19 cellular contexts compared by ENCODE assay signal in the genomic region with DNA sequence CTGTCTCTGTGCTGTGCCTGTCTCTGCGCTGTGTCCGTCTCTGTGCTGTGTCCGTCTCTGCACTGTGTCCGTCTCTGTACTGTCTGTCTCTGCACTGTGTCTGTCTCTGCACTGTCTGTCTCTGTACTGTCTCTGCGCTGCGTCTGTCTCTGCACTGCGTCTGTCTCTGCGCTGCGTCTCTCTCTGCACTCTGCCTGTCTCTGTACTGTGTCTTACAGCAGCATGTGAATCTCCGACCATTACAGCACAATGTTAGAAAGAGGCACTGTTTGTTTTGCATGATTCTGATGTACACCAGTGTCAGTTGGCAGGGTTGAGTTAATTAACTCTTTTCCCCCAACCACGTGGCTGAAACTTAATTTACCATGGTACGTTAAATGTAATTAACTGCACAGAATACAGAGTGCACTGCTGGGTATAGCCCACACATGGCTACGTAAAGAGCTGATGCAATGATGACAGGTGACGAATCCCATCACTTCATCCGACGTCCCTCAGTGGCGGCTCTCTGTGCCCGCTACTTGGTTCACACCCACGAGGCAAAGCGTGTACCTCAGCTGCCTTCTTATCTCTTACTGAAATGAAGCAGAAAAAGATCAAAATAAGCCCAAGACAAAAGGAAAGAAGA.
"Had no signal": no experiment of that assay in that cellular context is flagged by ENCODE, and none has a peak within 500 bp of the region (broad histone marks: within the 10 kb centered on the region; RNA-seq: fewer than 3 reads in every experiment).

No MANE protein-coding gene starts in this region.

- ATAC-seq: activated CD8-positive, alpha-beta memory T cell treated with anti-CD3 and anti-CD28 coated beads, Interleukin-2, amount 10 ng/mL, durations not matched to agents 7 days and 5 days; left colon; natural killer cell treated with Interleukin-12 subunit alpha and Interleukin-12 subunit beta and Interleukin-15 and Interleukin-18, amount 100 ng/mL, for 72 hours had no signal

- DNase-seq: activated B cell treated with CpG ODN at 0.5 μM for 24 hours; activated CD4-positive, alpha-beta memory T cell treated with anti-CD3 and anti-CD28 coated beads, Interleukin-2, amount 10 ng/mL, durations not matched to agents 7 days and 5 days; activated CD4-positive, alpha-beta T cell treated with anti-CD3 and anti-CD28 coated beads for 48 hours; activated CD8-positive, alpha-beta memory T cell treated with anti-CD3 and anti-CD28 coated beads, Interleukin-2, amount 10 ng/mL, durations not matched to agents 7 days and 5 days; amniotic stem cell; dermis blood vessel endothelial cell; effector memory CD4-positive, alpha-beta T cell; hypothalamus; islet precursor cell; left colon; nucleus accumbens; posterior cingulate gyrus; retina; stimulated activated naive CD4-positive, alpha-beta T cell; T-helper 9 cell had no signal

- H3K36me3 Mint-ChIP-seq: activated CD8-positive, alpha-beta memory T cell treated with anti-CD3 and anti-CD28 coated beads, Interleukin-2, amount 10 ng/mL, durations not matched to agents 7 days and 5 days; activated naive CD8-positive, alpha-beta T cell; mesothelial cell of epicardium; natural killer cell treated with Interleukin-12 subunit alpha and Interleukin-12 subunit beta and Interleukin-15 and Interleukin-18, amount 100 ng/mL, for 72 hours had no signal

- H3K9me3 Mint-ChIP-seq: mesothelial cell of epicardium; natural killer cell treated with Interleukin-12 subunit alpha and Interleukin-12 subunit beta and Interleukin-15 and Interleukin-18, amount 100 ng/mL, for 72 hours had no signal

- H3K4me3 Mint-ChIP-seq: activated B cell treated with CpG ODN at 0.5 μM for 24 hours; activated CD4-positive, alpha-beta memory T cell treated with anti-CD3 and anti-CD28 coated beads, Interleukin-2, amount 10 ng/mL, durations not matched to agents 7 days and 5 days; activated CD8-positive, alpha-beta memory T cell treated with anti-CD3 and anti-CD28 coated beads, Interleukin-2, amount 10 ng/mL, durations not matched to agents 7 days and 5 days; activated naive CD8-positive, alpha-beta T cell; mesothelial cell of epicardium; natural killer cell treated with Interleukin-12 subunit alpha and Interleukin-12 subunit beta and Interleukin-15 and Interleukin-18, amount 100 ng/mL, for 72 hours had no signal

- H3K27ac Mint-ChIP-seq: activated B cell treated with CpG ODN at 0.5 μM for 24 hours; activated CD4-positive, alpha-beta memory T cell treated with anti-CD3 and anti-CD28 coated beads, Interleukin-2, amount 10 ng/mL, durations not matched to agents 7 days and 5 days; activated CD8-positive, alpha-beta memory T cell treated with anti-CD3 and anti-CD28 coated beads, Interleukin-2, amount 10 ng/mL, durations not matched to agents 7 days and 5 days; activated naive CD8-positive, alpha-beta T cell; mesothelial cell of epicardium had no signal

- H3K4me3 ChIP-seq: lung had no signal

- H3K4me1 Mint-ChIP-seq: activated B cell treated with CpG ODN at 0.5 μM for 24 hours; activated CD4-positive, alpha-beta memory T cell treated with anti-CD3 and anti-CD28 coated beads, Interleukin-2, amount 10 ng/mL, durations not matched to agents 7 days and 5 days; activated CD8-positive, alpha-beta memory T cell treated with anti-CD3 and anti-CD28 coated beads, Interleukin-2, amount 10 ng/mL, durations not matched to agents 7 days and 5 days; mesothelial cell of epicardium had no signal
